In genomic region chr5:158943569-158943968, GRCh38 we compare ENCODE assay signal across 22 cellular contexts.
A peak's percentile ranks its signal among the peaks of the same experiment; 100 is the strongest.
DNase-seq lines count a peak whose midpoint lies in the region; ATAC-seq and TF ChIP-seq lines count a peak whose summit lies in the region.
"Had no signal": no experiment of that assay in that cellular context is flagged by ENCODE, and none has a peak within 500 bp of the region (broad histone marks: within the 10 kb centered on the region; RNA-seq: fewer than 3 reads in every experiment).

No MANE protein-coding gene starts in this region.

- H4K5ac ChIP-seq in mesendoderm (ENCODE audit: low read length), result no peak overlapping the region

- H3K27ac Mint-ChIP-seq in chondrocyte (ENCODE audit: unreplicated experiment), result peak overlapping the region; percentile 91
- H3K27ac Mint-ChIP-seq in osteocyte (ENCODE audit: unreplicated experiment), result peak overlapping the region; percentile 87
- H3K27ac Mint-ChIP-seq: activated CD4-positive, alpha-beta memory T cell treated with anti-CD3 and anti-CD28 coated beads for 36 hours; stimulated activated effector memory CD8-positive, alpha-beta T cell treated with anti-CD3 and anti-CD28 coated beads, Interleukin-12 subunit alpha, Interleukin-12 subunit beta, amount 100 ng/mL, for 72 hours; T-helper 2 cell treated with Interferon-gamma antibody and Interleukin-4, amounts not matched to agents 5 μg/mL and 100 μg/mL, for 36 hours; WTC11 had no signal

- no peak overlapping the region for H2AK5ac ChIP-seq in mesendoderm (ENCODE audit: low read length)

- H3K36me3 Mint-ChIP-seq in chondrocyte (ENCODE audit: low read depth) (peaks cover 30% of the 10 kb centered on the region), osteocyte (ENCODE audit: unreplicated experiment) (peaks cover 38% of the 10 kb centered on the region)
- H3K36me3 Mint-ChIP-seq: activated CD4-positive, alpha-beta memory T cell treated with anti-CD3 and anti-CD28 coated beads for 36 hours; stimulated activated effector memory CD8-positive, alpha-beta T cell treated with anti-CD3 and anti-CD28 coated beads, Interleukin-12 subunit alpha, Interleukin-12 subunit beta, amount 100 ng/mL, for 72 hours had no signal

- POLR2A ChIA-PET in HEK293 (lab: Yijun Ruan, JAX), result interaction anchor here (0.6 kb wide), 1 partner anchor 40 kb away, joined by 3 read pairs; no protein-coding TSS in a partner anchor

- no peak overlapping the region for H3K4me3 ChIP-seq in BE2C (ENCODE audit: low read depth, low read length)
- H3K4me3 ChIP-seq in HEK293 (ENCODE audit: low read depth, low read length), result no peak overlapping the region
- no peak overlapping the region for H3K4me3 ChIP-seq in mesendoderm (ENCODE audit: low read length)
- H3K4me3 ChIP-seq: cardiac muscle cell, lung, pancreas, Peyer's patch, sigmoid colon, SK-N-MC, tibial artery had no signal

- DNase-seq in BE2C (no peak), chondrocyte (ENCODE audit: low spot score) (no peak), osteocyte (ENCODE audit: extremely low spot score, unreplicated experiment) (no peak), mesendoderm (no peak), amygdala (lab: John Stamatoyannopoulos, UW) (no peak), SIG-M5 treated with dmso at 0.1 percent for 504 hours (lab: John Stamatoyannopoulos, UW; ENCODE audit: unreplicated experiment) (no peak)
- DNase-seq: activated CD4-positive, alpha-beta memory T cell treated with anti-CD3 and anti-CD28 coated beads for 36 hours; activated effector memory CD4-positive, alpha-beta T cell treated with anti-CD3 and anti-CD28 coated beads, Interleukin-2, amount 50 U/mL, for 16 hours; NCI-H146; pancreas; Peyer's patch; sigmoid colon had no signal

- no peak overlapping the region for H3K18ac ChIP-seq in mesendoderm (ENCODE audit: low read length)

- H2BK15ac ChIP-seq in mesendoderm (replicated peaks; ENCODE audit: low read depth), result no peak overlapping the region

- no peak overlapping the region for H2BK5ac ChIP-seq in mesendoderm (ENCODE audit: low read length)

- H3K9me3 ChIP-seq in BE2C (no peaks in the 10 kb centered on the region), HEK293 (ENCODE audit: control insufficient read depth, insufficient read depth, low read depth, low read length) (no peaks in the 10 kb centered on the region)
- H3K9me3 ChIP-seq: pancreas, Peyer's patch, sigmoid colon, tibial artery had no signal

- no peak overlapping the region for H3K4ac ChIP-seq in mesendoderm (ENCODE audit: low read depth, low read length)

- no peak overlapping the region for H3K9ac ChIP-seq in mesendoderm (ENCODE audit: low read length)

- H4K8ac ChIP-seq in mesendoderm (ENCODE audit: low read depth, low read length), result no peak overlapping the region

- no peak overlapping the region for H3K56ac ChIP-seq in mesendoderm (ENCODE audit: low read length)

- no peak overlapping the region for H3K4me3 Mint-ChIP-seq in chondrocyte (ENCODE audit: unreplicated experiment)
- H3K4me3 Mint-ChIP-seq in osteocyte (ENCODE audit: unreplicated experiment), result no peak overlapping the region
- H3K4me3 Mint-ChIP-seq: activated CD4-positive, alpha-beta memory T cell treated with anti-CD3 and anti-CD28 coated beads for 36 hours; IgD-negative memory B cell; stimulated activated effector memory CD8-positive, alpha-beta T cell treated with anti-CD3 and anti-CD28 coated beads, Interleukin-12 subunit alpha, Interleukin-12 subunit beta, amount 100 ng/mL, for 72 hours; T-helper 2 cell treated with Interferon-gamma antibody and Interleukin-4, amounts not matched to agents 5 μg/mL and 100 μg/mL, for 36 hours; WTC11 had no signal

- peak; percentile 26 for TF ChIP-seq CTCF in BE2C (IDR thresholded peaks at IDR 0.05; ENCODE audit: low read depth, low read length)
- peak; percentile 42 for TF ChIP-seq CTCF in HEK293 (tag by site-specific recombination; IDR thresholded peaks at IDR 0.05)
- TF ChIP-seq CTCF in chondrocyte (IDR thresholded peaks at IDR 0.05), result peak; percentile 47
- peak; percentile 32 for TF ChIP-seq CTCF in osteocyte (IDR thresholded peaks at IDR 0.05)

- CTCF ChIA-PET in HEK293 (lab: Yijun Ruan, JAX), result interaction anchor here (0.5 to 1.4 kb wide), 3 partner anchors 27 to 253 kb away, joined by 3 read pairs; no protein-coding TSS in a partner anchor

- peaks cover 56% of the 10 kb centered on the region for H3K4me1 Mint-ChIP-seq in chondrocyte (ENCODE audit: low read depth)
- H3K4me1 Mint-ChIP-seq in osteocyte (ENCODE audit: unreplicated experiment), result peaks cover 55% of the 10 kb centered on the region
- H3K4me1 Mint-ChIP-seq: stimulated activated effector memory CD8-positive, alpha-beta T cell treated with anti-CD3 and anti-CD28 coated beads, Interleukin-12 subunit alpha, Interleukin-12 subunit beta, amount 100 ng/mL, for 72 hours had no signal

- ATAC-seq in HG02870 (IDR thresholded peaks at IDR 0.05; ENCODE audit: unreplicated experiment), result no peak
- ATAC-seq: WTC11 had no signal

- H3K27me3 Mint-ChIP-seq in chondrocyte (ENCODE audit: low read depth) (no peaks in the 10 kb centered on the region), osteocyte (ENCODE audit: unreplicated experiment) (no peaks in the 10 kb centered on the region)
- H3K27me3 Mint-ChIP-seq: IgD-negative memory B cell had no signal

- peaks cover 4% of the 10 kb centered on the region; the same call in 1 of the 2 replicates for H3K4me1 ChIP-seq in BE2C
- H3K4me1 ChIP-seq in HEK293 (ENCODE audit: control insufficient read depth, insufficient read depth, low read length), result peaks cover 2% of the 10 kb centered on the region; the same call in 1 of the 2 replicates
- no peaks in the 10 kb centered on the region for H3K4me1 ChIP-seq in mesendoderm (ENCODE audit: control insufficient read depth, low read depth, low read length)
- H3K4me1 ChIP-seq: pancreas, Peyer's patch, sigmoid colon had no signal

- no peak overlapping the region for H3K23ac ChIP-seq in mesendoderm (ENCODE audit: low read length)

- no peaks in the 10 kb centered on the region for H3K79me1 ChIP-seq in mesendoderm (ENCODE audit: low read length)

- no peak overlapping the region for H3K4me2 ChIP-seq in mesendoderm (ENCODE audit: low read length)

- no peak overlapping the region for H3K27ac ChIP-seq in HEK293 (ENCODE audit: extremely low read depth, low read depth, low read length)
- no peak overlapping the region for H3K27ac ChIP-seq in mesendoderm (ENCODE audit: low read depth, low read length)
- H3K27ac ChIP-seq: cardiac muscle cell, pancreas, Peyer's patch, sigmoid colon, SK-N-MC, tibial artery had no signal

- no peaks in the 10 kb centered on the region for H3K36me3 ChIP-seq in BE2C
- no peaks in the 10 kb centered on the region for H3K36me3 ChIP-seq in HEK293 (ENCODE audit: control insufficient read depth in 2 of 2, insufficient read depth in 1 of 2, low read length in 2 of 2)
- no peaks in the 10 kb centered on the region for H3K36me3 ChIP-seq in mesendoderm (ENCODE audit: control insufficient read depth, insufficient read depth, low read length)
- H3K36me3 ChIP-seq: cardiac muscle cell, pancreas, Peyer's patch, sigmoid colon, tibial artery had no signal

- H3K9me3 Mint-ChIP-seq in chondrocyte (ENCODE audit: low read depth), result no peaks in the 10 kb centered on the region
- no peaks in the 10 kb centered on the region for H3K9me3 Mint-ChIP-seq in osteocyte (ENCODE audit: unreplicated experiment)
- H3K9me3 Mint-ChIP-seq: activated CD4-positive, alpha-beta memory T cell treated with anti-CD3 and anti-CD28 coated beads for 36 hours; IgD-negative memory B cell; stimulated activated effector memory CD8-positive, alpha-beta T cell treated with anti-CD3 and anti-CD28 coated beads, Interleukin-12 subunit alpha, Interleukin-12 subunit beta, amount 100 ng/mL, for 72 hours; T-helper 2 cell treated with Interferon-gamma antibody and Interleukin-4, amounts not matched to agents 5 μg/mL and 100 μg/mL, for 36 hours had no signal

- no CpG with 5 or more reads among the region's 2 CpGs for WGBS in mesendoderm (ENCODE audit: extremely low coverage, insufficient coverage, low lambda C conversion rate)

- no peak overlapping the region for H2BK120ac ChIP-seq in mesendoderm (ENCODE audit: low read depth, low read length)

- H3K27me3 ChIP-seq in BE2C (no peaks in the 10 kb centered on the region), mesendoderm (ENCODE audit: insufficient read depth, low read length, poor library complexity) (no peaks in the 10 kb centered on the region)
- H3K27me3 ChIP-seq: cardiac muscle cell, pancreas, Peyer's patch, sigmoid colon, tibial artery had no signal

- H3K79me2 ChIP-seq in mesendoderm (ENCODE audit: control insufficient read depth, insufficient read depth, low read length), result no peaks in the 10 kb centered on the region

TF ChIP-seq in HEK293, 187 proteins besides CTCF, POLR2A, EP300 and RAD21 (continues in another document):
- TF ChIP-seq RBAK (tag by site-specific recombination; IDR thresholded peaks at IDR 0.05), result no peak
- TF ChIP-seq ZNF624 (tag by site-specific recombination; IDR thresholded peaks at IDR 0.05), result no peak
- TF ChIP-seq ZNF416 (tag by site-specific recombination; IDR thresholded peaks at IDR 0.05), result no peak
- TF ChIP-seq AEBP2 (tag by site-specific recombination; IDR thresholded peaks at IDR 0.05; ENCODE audit: borderline replicate concordance), result no peak
